In the genomic region with DNA sequence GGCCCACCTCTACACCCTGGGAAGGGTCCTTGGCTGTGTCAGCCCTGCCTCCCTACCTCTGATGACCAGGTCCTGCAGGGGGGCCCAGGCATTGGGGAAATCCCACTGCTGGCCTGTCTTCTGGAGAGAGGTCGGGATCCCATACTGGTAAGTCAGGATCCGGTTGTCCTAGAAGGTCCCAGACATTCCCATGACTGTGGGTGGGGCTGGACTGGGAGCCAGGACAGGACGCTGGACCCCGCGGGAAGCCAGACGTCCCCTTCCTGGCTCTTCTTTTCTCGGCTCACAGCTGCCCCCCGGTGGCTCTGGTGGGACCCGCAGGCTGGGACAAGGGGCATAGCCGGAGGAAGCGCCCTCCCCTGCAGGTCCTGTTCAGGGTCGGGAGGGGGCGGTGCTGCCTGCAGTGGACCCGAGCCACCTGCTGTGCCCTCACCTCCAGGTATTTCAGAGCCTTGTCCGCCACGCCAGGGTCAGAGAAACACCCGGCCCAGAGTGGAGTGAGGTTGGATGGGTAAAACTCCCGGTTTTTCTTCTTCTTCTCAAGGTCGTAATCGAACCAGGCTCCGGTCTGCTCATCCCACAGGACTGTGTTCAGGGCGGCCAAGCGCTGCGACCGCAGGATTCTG, we compare ENCODE assay signal across 9 cellular contexts. TPM values are rescaled to one million over a fixed set of nuclear protein-coding genes. Genes with fewer than 3 reads are reported as not detected.
DNase-seq lines count a peak whose midpoint lies in the region; ATAC-seq and TF ChIP-seq lines count a peak whose summit lies in the region.
"Had no signal": no experiment of that assay in that cellular context is flagged by ENCODE, and none has a peak within 500 bp of the region (broad histone marks: within the 10 kb centered on the region; RNA-seq: fewer than 3 reads in every experiment).

No MANE protein-coding gene starts in this region.

- ATAC-seq in GM21737 (IDR thresholded peaks at IDR 0.05; ENCODE audit: unreplicated experiment) = peak; percentile 89
- peak; percentile 91 for ATAC-seq in gastroesophageal sphincter
- peak; percentile 80 for ATAC-seq in omental fat pad (ENCODE audit: low FRiP score)

- TF ChIP-seq CTCF in gastroesophageal sphincter (IDR thresholded peaks at IDR 0.05) = peak in 3 of 4 experiments; percentile 96 to 97 (median 97)
- TF ChIP-seq CTCF in omental fat pad (IDR thresholded peaks at IDR 0.05) = peak in 1 of 3 donors; percentile 96
- peak; percentile 96 to 98 for TF ChIP-seq CTCF in suprapubic skin (IDR thresholded peaks at IDR 0.05)

- TF ChIP-seq EP300 in gastroesophageal sphincter (IDR thresholded peaks at IDR 0.05) (no peak), suprapubic skin (IDR thresholded peaks at IDR 0.05) (no peak)

- DNase-seq in COR-L47 (lab: John Stamatoyannopoulos, UW) (peak; percentile 85), NAMALWA (ENCODE audit: low spot score) (peak; percentile 90), SK-MEL-5 (ENCODE audit: low read depth, low spot score) (peak; percentile 82), omental fat pad (ENCODE audit: low spot score) (peak; percentile 97), suprapubic skin (ENCODE audit: low spot score in 2 of 2) (peak; percentile 94 to 95)
- DNase-seq in activated naive CD4-positive, alpha-beta T cell (lab: John Stamatoyannopoulos, UW) = peak; percentile 67 to 89 (median 85)

- no peak for TF ChIP-seq POLR2A in gastroesophageal sphincter (IDR thresholded peaks at IDR 0.05)
- TF ChIP-seq POLR2A in suprapubic skin (IDR thresholded peaks at IDR 0.05) = no peak

- H3K36me3 ChIP-seq in gastroesophageal sphincter = peaks cover 0 to 39% of the 10 kb centered on the region in 2 donors
- peaks cover 25% of the 10 kb centered on the region for H3K36me3 ChIP-seq in suprapubic skin

- H3K27me3 ChIP-seq in gastroesophageal sphincter (peaks cover 22% of the 10 kb centered on the region), suprapubic skin (no peaks in the 10 kb centered on the region)

- no CpG with 5 or more reads among the region's 25 CpGs for WGBS in gastroesophageal sphincter (ENCODE audit: low coverage in 1 of 2), 2 donors
- 5% methylated on average over 11 of the region's 25 CpGs for WGBS in suprapubic skin

- H3K27ac ChIP-seq in gastroesophageal sphincter (peak overlapping the region in 3 of 4 donors; percentile 61 to 67 (median 67)), suprapubic skin (peak overlapping the region; percentile 40)

- in situ Hi-C loops in SK-MEL-5 (cut with HindIII; ENCODE audit: low pct_unique_long_range_greater_than_20kb, low sequenced_read_pairs) = no loop called here

- H3K9me3 ChIP-seq in gastroesophageal sphincter (no peaks in the 10 kb centered on the region), suprapubic skin (no peaks in the 10 kb centered on the region)

- no peak overlapping the region for H3K4me3 ChIP-seq in gastroesophageal sphincter
- no peak overlapping the region for H3K4me3 ChIP-seq in suprapubic skin

- peaks cover 0 to 17% (median 10%) of the 10 kb centered on the region in 3 donors for H3K4me1 ChIP-seq in gastroesophageal sphincter
- H3K4me1 ChIP-seq in suprapubic skin = peaks cover 18% of the 10 kb centered on the region

RNA-seq across cellular contexts. Expression of a gene that starts 20.0 kb away (rescaled TPM):
- 0.03 and 0.13 TPM in 2 replicates for total RNA-seq in SK-MEL-5 (2014; rRNA removed; shearing (Covaris generic))
- polyA plus RNA-seq in SK-MEL-5 (2015; cell fraction: cytosol; rRNA removed) = not detected in 2 replicates
- polyA plus RNA-seq in SK-MEL-5 (2015; cell fraction: nucleus; rRNA removed) = not detected in 2 replicates
- total RNA-seq in gastroesophageal sphincter = not detected
- total RNA-seq in omental fat pad = not detected
- not detected for total RNA-seq in suprapubic skin
- total RNA-seq: activated CD8-positive, alpha-beta memory T cell treated with anti-CD3 and anti-CD28 coated beads for 36 hours had no signal

RNA-seq across cellular contexts. Expression of a gene that starts 52.0 kb away (rescaled TPM):
- total RNA-seq in SK-MEL-5 (2014; rRNA removed; shearing (Covaris generic)) = 20.8 and 22.1 TPM in 2 replicates
- polyA plus RNA-seq in SK-MEL-5 (2015; cell fraction: cytosol; rRNA removed) = 36.2 and 39.7 TPM in 2 replicates
- 62.4 and 83.0 TPM in 2 replicates for polyA plus RNA-seq in SK-MEL-5 (2015; cell fraction: nucleus; rRNA removed)
- 100 to 1,000 TPM in 2 of 4 donors, 10 to 100 TPM in 2; 45.8 to 144 (median 101) TPM for total RNA-seq in gastroesophageal sphincter
- total RNA-seq in omental fat pad = 100 to 1,000 TPM; 163 to 363 (median 245) TPM
- total RNA-seq in suprapubic skin = 100 to 1,000 TPM in 2 of 4 donors, 10 to 100 TPM in 2; 48.7 to 117 (median 77.3) TPM
